In genomic region chr1:43936470-43937151, GRCh38 we compare ENCODE assay signal across 5 cellular contexts. TPM values are rescaled to one million over a fixed set of nuclear protein-coding genes. Genes with fewer than 3 reads are reported as not detected.
DNase-seq lines count a peak whose midpoint lies in the region; ATAC-seq, FAIRE-seq and TF ChIP-seq lines count a peak whose summit lies in the region.

No MANE protein-coding gene starts in this region.

- peaks cover 9% of the 10 kb centered on the region for H3K36me3 Mint-ChIP-seq in astrocyte (ENCODE audit: low read depth, unreplicated experiment)
- no peaks in the 10 kb centered on the region for H3K36me3 Mint-ChIP-seq in mesothelial cell of epicardium

- H3K27me3 Mint-ChIP-seq in astrocyte (ENCODE audit: low read depth, unreplicated experiment) (peaks cover 16% of the 10 kb centered on the region), mesothelial cell of epicardium (ENCODE audit: low read depth) (peaks cover 60% of the 10 kb centered on the region)

- peak overlapping the region; percentile 32 for H3K4me3 ChIP-seq in astrocyte (ENCODE audit: insufficient read depth, low read depth, low read length)

- no peaks in the 10 kb centered on the region for H3K9me3 Mint-ChIP-seq in astrocyte (ENCODE audit: unreplicated experiment)
- no peaks in the 10 kb centered on the region for H3K9me3 Mint-ChIP-seq in mesothelial cell of epicardium

- peak overlapping the region; percentile 31 for H2AFZ ChIP-seq in astrocyte (ENCODE audit: low read depth, low read length)

- no peak overlapping the region for H3K9ac ChIP-seq in astrocyte (ENCODE audit: low read length)

- H3K4me1 Mint-ChIP-seq in astrocyte (ENCODE audit: low read depth, unreplicated experiment) (peaks cover 12% of the 10 kb centered on the region), mesothelial cell of epicardium (peaks cover 14% of the 10 kb centered on the region)

- peak overlapping the region; percentile 82 for H3K4me2 ChIP-seq in astrocyte (ENCODE audit: low read length)

- H3K27me3 ChIP-seq in astrocyte (ENCODE audit: insufficient read depth, low read length): peaks cover 2% of the 10 kb centered on the region

- FAIRE-seq in astrocyte (lab: Jason Lieb, UNC): no peak

- H3K27ac ChIP-seq in astrocyte (ENCODE audit: low read depth, low read length): no peak overlapping the region

- no peak for ATAC-seq in GM19397 (IDR thresholded peaks at IDR 0.05; ENCODE audit: unreplicated experiment)

- no peaks in the 10 kb centered on the region for H3K9me3 ChIP-seq in astrocyte (ENCODE audit: insufficient read depth, low read depth, low read length)

- H4K20me1 ChIP-seq in astrocyte (ENCODE audit: insufficient read depth, low read length): peaks cover 16% of the 10 kb centered on the region

- H3K36me3 ChIP-seq in astrocyte (ENCODE audit: insufficient read depth, low read length): no peaks in the 10 kb centered on the region

- H3K4me1 ChIP-seq in astrocyte (ENCODE audit: insufficient read depth, low read length): peaks cover 20% of the 10 kb centered on the region

- H3K27ac Mint-ChIP-seq in astrocyte (ENCODE audit: unreplicated experiment): no peak overlapping the region
- no peak overlapping the region for H3K27ac Mint-ChIP-seq in mesothelial cell of epicardium

- DNase-seq in HuH-7.5 (ENCODE audit: low spot score) (peak; percentile 86), astrocyte (ENCODE audit: low read depth) (no peak), mesothelial cell of epicardium (ENCODE audit: low spot score in 2 of 2, unreplicated experiment in 2 of 2) (peak in 1 of 2 experiments; percentile 50), NCI-H1436 (lab: John Stamatoyannopoulos, UW) (no peak)

- H3K4me3 Mint-ChIP-seq in astrocyte (ENCODE audit: unreplicated experiment): peak overlapping the region; percentile 50
- H3K4me3 Mint-ChIP-seq in mesothelial cell of epicardium: peak overlapping the region; percentile 70

- no peaks in the 10 kb centered on the region for H3K79me2 ChIP-seq in astrocyte (ENCODE audit: insufficient read depth, low read length)

- no peak for TF ChIP-seq CTCF in astrocyte (IDR thresholded peaks at IDR 0.05; ENCODE audit: insufficient read depth, low read depth, low read length)
- TF ChIP-seq CTCF in mesothelial cell of epicardium (IDR thresholded peaks at IDR 0.05; ENCODE audit: unreplicated experiment): peak; percentile 16

RNA-seq across cellular contexts. Expression of gene ARTN, which starts 3.0 kb away (rescaled TPM):
- total RNA-seq in astrocyte (1.2 and 1.5 TPM in 2 replicates), mesothelial cell of epicardium (1.2 to 2.0 TPM (median 1.6 TPM) in 3 replicates)

RNA-seq across cellular contexts. Expression of gene IPO13, which starts 10.1 kb away (rescaled TPM):
- total RNA-seq in astrocyte (31.0 and 36.1 TPM in 2 replicates), mesothelial cell of epicardium (21.8 to 26.4 TPM (median 23.2 TPM) in 3 replicates)

RNA-seq across cellular contexts. Expression of gene DPH2, which starts 33.2 kb away (rescaled TPM):
- total RNA-seq in astrocyte (26.9 and 31.6 TPM in 2 replicates), mesothelial cell of epicardium (24.1 to 26.6 TPM (median 25.0 TPM) in 3 replicates)

RNA-seq across cellular contexts. Expression of gene ATP6V0B, which starts 38.1 kb away (rescaled TPM):
- total RNA-seq in astrocyte: 175 and 202 TPM in 2 replicates
- total RNA-seq in mesothelial cell of epicardium: 72.8 to 82.6 TPM (median 75.0 TPM) in 3 replicates

RNA-seq across cellular contexts. Expression of gene B4GALT2, which starts 42.4 kb away (rescaled TPM):
- total RNA-seq in astrocyte (56.6 and 56.9 TPM in 2 replicates), mesothelial cell of epicardium (55.8 to 58.6 TPM (median 57.8 TPM) in 3 replicates)
